In genomic region chr20:36861875-36862801, GRCh38 we compare ENCODE assay signal across 8 cellular contexts. TPM values are rescaled to one million over a fixed set of nuclear protein-coding genes. Genes with fewer than 3 reads are reported as not detected.
DNase-seq lines count a peak whose midpoint lies in the region; ATAC-seq, FAIRE-seq and TF ChIP-seq lines count a peak whose summit lies in the region.

No MANE protein-coding gene starts in this region.

- peak; percentile 95 for DNase-seq in A172 (ENCODE audit: low spot score)
- DNase-seq in GM04504 (ENCODE audit: low read depth) = peak; percentile 83
- DNase-seq in NCI-H69 (lab: John Stamatoyannopoulos, UW) = peak; percentile 88
- DNase-seq in T47D (ENCODE audit: low read depth in 1 of 2, low spot score in 1 of 2) = peak; percentile 95 to 99
- DNase-seq in sigmoid colon = peak; percentile 98
- DNase-seq in D721Med (ENCODE audit: insufficient read length, low spot score) = no peak

- in situ Hi-C loops in T47D (cut with HindIII; ENCODE audit: low pct_unique_long_range_greater_than_20kb, low sequenced_read_pairs) = no loop called here

- H3K4me3 ChIP-seq in iPS-18c (ENCODE audit: insufficient read depth, low read depth, low read length) (peak overlapping the region; percentile 67), sigmoid colon (peak overlapping the region; percentile 65 to 82 (median 73))

- TF ChIP-seq POLR2A in sigmoid colon (IDR thresholded peaks at IDR 0.05) = peak; percentile 71 to 87

- peaks cover 0 to 59% (median 59%) of the 10 kb centered on the region in 4 donors for H3K4me1 ChIP-seq in sigmoid colon

- ATAC-seq in HG02840 (IDR thresholded peaks at IDR 0.05; ENCODE audit: low FRiP score, unreplicated experiment) = no peak

- TF ChIP-seq CTCF in sigmoid colon (IDR thresholded peaks at IDR 0.05) = no peak
- no peak for TF ChIP-seq CTCF in D721Med (IDR thresholded peaks at IDR 0.05; ENCODE audit: insufficient read depth, missing control alignments)

- WGBS in sigmoid colon, 2 donors = 34 to 47% methylated on average over 45 of the region's 45 CpGs

- H3K36me3 ChIP-seq in sigmoid colon = no peaks in the 10 kb centered on the region

- TF ChIP-seq EP300 in sigmoid colon (IDR thresholded peaks at IDR 0.05) = peak in 1 of 4 donors; percentile 26

- no peak for FAIRE-seq in D721Med (lab: Jason Lieb, UNC)

- H3K9me3 ChIP-seq in iPS-18c (ENCODE audit: control insufficient read depth, insufficient read depth, low read length) (no peaks in the 10 kb centered on the region), sigmoid colon (no peaks in the 10 kb centered on the region)

- peak overlapping the region; percentile 96 to 99 (median 98) for H3K27ac ChIP-seq in sigmoid colon

- intact Hi-C loops in sigmoid colon (cut with DNase I) = loop anchor here (1.0 to 10.0 kb wide), 7 partner anchors 15 to 397 kb away; partner anchors contain the start of genes DSN1, NDRG3 and RAB5IF

- H3K27me3 ChIP-seq in sigmoid colon = no peaks in the 10 kb centered on the region

RNA-seq across cellular contexts. Expression of gene TLDC2, which starts 13.8 kb away (rescaled TPM):
- not detected in 2 replicates for total RNA-seq in A172 (2014; rRNA removed; shearing (Covaris generic))
- under 1 TPM in 1 of 4 donors, not detected in 3; 0.36 TPM for total RNA-seq in sigmoid colon
- polyA plus RNA-seq in sigmoid colon = 10 to 100 TPM; 14.6 to 25.8 (median 24.3) TPM
